Comparison of ENCODE assay signal across 2 cellular contexts in the genomic region with DNA sequence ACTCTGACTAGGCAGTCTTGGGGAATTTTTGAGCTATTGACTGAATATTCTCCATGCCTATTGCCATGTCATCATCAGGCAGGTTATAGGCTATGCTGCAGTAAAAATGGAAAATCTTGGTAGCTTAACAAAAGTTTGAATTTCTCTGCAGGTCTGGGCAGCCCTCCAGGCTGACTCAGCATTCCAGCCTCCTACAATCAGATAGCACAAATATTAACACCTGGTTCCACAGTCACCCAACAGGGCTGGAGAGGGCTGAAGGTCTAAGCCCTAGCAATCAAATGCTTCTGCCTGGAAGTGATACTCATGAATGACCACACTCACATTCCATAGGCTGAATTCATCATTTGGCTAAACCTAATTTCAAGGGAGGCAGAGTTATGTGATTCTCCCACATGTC.
TF ChIP-seq lines count a peak whose summit lies in the region.

No MANE protein-coding gene starts in this region.

TF ChIP-seq in A549, 52 proteins besides CTCF, POLR2A, EP300 and RAD21 (continues in another document):
- TF ChIP-seq ELK1 (IDR thresholded peaks at IDR 0.05; ENCODE audit: low read depth, low read length) (no peak), TFCP2L1 (CRISPR knock-in tag; IDR thresholded peaks at IDR 0.05) (no peak), FOXS1 (CRISPR knock-in tag; IDR thresholded peaks at IDR 0.05) (no peak), HOXB13 (CRISPR knock-in tag; IDR thresholded peaks at IDR 0.05; ENCODE audit: low read depth) (no peak), FOSB (CRISPR knock-in tag; IDR thresholded peaks at IDR 0.05) (no peak), SREBF2 (IDR thresholded peaks at IDR 0.05) (no peak), MAZ (IDR thresholded peaks at IDR 0.05; ENCODE audit: borderline replicate concordance, low read depth, low read length) (no peak), CHD2 (IDR thresholded peaks at IDR 0.05; ENCODE audit: low read length, partially characterized antibody) (no peak), SMC3 (IDR thresholded peaks at IDR 0.05) (no peak; the same call in 2 of the 3 replicates), GATA3 (IDR thresholded peaks at IDR 0.05; ENCODE audit: borderline replicate concordance) (peak; percentile 83; the same call in 1 of the 2 replicates), RCOR1 (IDR thresholded peaks at IDR 0.05; ENCODE audit: low read depth, low read length) (no peak), KDM5A (IDR thresholded peaks at IDR 0.05) (no peak), CBX2 (IDR thresholded peaks at IDR 0.05; ENCODE audit: borderline replicate concordance, low read depth) (no peak), HEYL (CRISPR knock-in tag; IDR thresholded peaks at IDR 0.05) (no peak), JUNB (IDR thresholded peaks at IDR 0.05) (peak; percentile 60), BHLHE40 (IDR thresholded peaks at IDR 0.05; ENCODE audit: low read depth, low read length) (no peak), RNF2 (IDR thresholded peaks at IDR 0.05; ENCODE audit: borderline replicate concordance, low read depth) (no peak), EHMT2 (IDR thresholded peaks at IDR 0.05; ENCODE audit: low read depth) (no peak), ZNF302 (CRISPR knock-in tag; IDR thresholded peaks at IDR 0.05) (no peak), RARB (CRISPR knock-in tag; IDR thresholded peaks at IDR 0.05) (no peak), MAX (IDR thresholded peaks at IDR 0.05) (0 out of 2 replicates have a peak, but pooled peaks have one; percentile 27), BCL3 (IDR thresholded peaks at IDR 0.05) (no peak), MYC (IDR thresholded peaks at IDR 0.05; ENCODE audit: borderline replicate concordance, low read length) (no peak), CBX8 (IDR thresholded peaks at IDR 0.05) (no peak), JUN (IDR thresholded peaks at IDR 0.05) (no peak), RFX5 (IDR thresholded peaks at IDR 0.05) (no peak)
- TF ChIP-seq, protein P1, sequence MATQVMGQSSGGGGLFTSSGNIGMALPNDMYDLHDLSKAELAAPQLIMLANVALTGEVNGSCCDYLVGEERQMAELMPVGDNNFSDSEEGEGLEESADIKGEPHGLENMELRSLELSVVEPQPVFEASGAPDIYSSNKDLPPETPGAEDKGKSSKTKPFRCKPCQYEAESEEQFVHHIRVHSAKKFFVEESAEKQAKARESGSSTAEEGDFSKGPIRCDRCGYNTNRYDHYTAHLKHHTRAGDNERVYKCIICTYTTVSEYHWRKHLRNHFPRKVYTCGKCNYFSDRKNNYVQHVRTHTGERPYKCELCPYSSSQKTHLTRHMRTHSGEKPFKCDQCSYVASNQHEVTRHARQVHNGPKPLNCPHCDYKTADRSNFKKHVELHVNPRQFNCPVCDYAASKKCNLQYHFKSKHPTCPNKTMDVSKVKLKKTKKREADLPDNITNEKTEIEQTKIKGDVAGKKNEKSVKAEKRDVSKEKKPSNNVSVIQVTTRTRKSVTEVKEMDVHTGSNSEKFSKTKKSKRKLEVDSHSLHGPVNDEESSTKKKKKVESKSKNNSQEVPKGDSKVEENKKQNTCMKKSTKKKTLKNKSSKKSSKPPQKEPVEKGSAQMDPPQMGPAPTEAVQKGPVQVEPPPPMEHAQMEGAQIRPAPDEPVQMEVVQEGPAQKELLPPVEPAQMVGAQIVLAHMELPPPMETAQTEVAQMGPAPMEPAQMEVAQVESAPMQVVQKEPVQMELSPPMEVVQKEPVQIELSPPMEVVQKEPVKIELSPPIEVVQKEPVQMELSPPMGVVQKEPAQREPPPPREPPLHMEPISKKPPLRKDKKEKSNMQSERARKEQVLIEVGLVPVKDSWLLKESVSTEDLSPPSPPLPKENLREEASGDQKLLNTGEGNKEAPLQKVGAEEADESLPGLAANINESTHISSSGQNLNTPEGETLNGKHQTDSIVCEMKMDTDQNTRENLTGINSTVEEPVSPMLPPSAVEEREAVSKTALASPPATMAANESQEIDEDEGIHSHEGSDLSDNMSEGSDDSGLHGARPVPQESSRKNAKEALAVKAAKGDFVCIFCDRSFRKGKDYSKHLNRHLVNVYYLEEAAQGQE (IDR thresholded peaks at IDR 0.05): no peak
- TF ChIP-seq, protein P2, sequence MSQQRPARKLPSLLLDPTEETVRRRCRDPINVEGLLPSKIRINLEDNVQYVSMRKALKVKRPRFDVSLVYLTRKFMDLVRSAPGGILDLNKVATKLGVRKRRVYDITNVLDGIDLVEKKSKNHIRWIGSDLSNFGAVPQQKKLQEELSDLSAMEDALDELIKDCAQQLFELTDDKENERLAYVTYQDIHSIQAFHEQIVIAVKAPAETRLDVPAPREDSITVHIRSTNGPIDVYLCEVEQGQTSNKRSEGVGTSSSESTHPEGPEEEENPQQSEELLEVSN (IDR thresholded peaks at IDR 0.05; ENCODE audit: borderline replicate concordance, low read depth): no peak
- TF ChIP-seq, protein P3, sequence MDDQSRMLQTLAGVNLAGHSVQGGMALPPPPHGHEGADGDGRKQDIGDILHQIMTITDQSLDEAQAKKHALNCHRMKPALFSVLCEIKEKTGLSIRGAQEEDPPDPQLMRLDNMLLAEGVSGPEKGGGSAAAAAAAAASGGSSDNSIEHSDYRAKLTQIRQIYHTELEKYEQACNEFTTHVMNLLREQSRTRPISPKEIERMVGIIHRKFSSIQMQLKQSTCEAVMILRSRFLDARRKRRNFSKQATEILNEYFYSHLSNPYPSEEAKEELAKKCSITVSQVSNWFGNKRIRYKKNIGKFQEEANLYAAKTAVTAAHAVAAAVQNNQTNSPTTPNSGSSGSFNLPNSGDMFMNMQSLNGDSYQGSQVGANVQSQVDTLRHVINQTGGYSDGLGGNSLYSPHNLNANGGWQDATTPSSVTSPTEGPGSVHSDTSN (IDR thresholded peaks at IDR 0.05): no peak

TF ChIP-seq in HepG2, 621 proteins besides CTCF, POLR2A, EP300 and RAD21 (continued from another document):
- TF ChIP-seq, protein P4, sequence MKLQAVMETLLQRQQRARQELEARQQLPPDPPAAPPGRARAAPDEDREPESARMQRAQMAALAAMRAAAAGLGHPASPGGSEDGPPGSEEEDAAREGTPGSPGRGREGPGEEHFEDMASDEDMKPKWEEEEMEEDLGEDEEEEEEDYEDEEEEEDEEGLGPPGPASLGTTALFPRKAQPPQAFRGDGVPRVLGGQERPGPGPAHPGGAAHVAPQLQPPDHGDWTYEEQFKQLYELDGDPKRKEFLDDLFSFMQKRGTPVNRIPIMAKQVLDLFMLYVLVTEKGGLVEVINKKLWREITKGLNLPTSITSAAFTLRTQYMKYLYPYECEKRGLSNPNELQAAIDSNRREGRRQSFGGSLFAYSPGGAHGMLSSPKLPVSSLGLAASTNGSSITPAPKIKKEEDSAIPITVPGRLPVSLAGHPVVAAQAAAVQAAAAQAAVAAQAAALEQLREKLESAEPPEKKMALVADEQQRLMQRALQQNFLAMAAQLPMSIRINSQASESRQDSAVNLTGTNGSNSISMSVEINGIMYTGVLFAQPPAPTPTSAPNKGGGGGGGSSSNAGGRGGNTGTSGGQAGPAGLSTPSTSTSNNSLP (IDR thresholded peaks at IDR 0.05; ENCODE audit: low read depth, low read length): peak; percentile 59; the same call in 1 of the 2 replicates
- TF ChIP-seq MAFF (IDR thresholded peaks at IDR 0.05; ENCODE audit: low read depth, low read length): peak; percentile 84
- no peak for TF ChIP-seq ZFP36L1 (CRISPR knock-in tag; IDR thresholded peaks at IDR 0.05)
- peak; percentile 86 to 92 for TF ChIP-seq MAFK (conservative IDR thresholded peaks at IDR 0.05 in 1 of 2, IDR thresholded peaks at IDR 0.05 in 1 of 2; ENCODE audit: low read length in 2 of 2)
